Comparison of ENCODE assay signal across 20 cellular contexts in the genomic region with DNA sequence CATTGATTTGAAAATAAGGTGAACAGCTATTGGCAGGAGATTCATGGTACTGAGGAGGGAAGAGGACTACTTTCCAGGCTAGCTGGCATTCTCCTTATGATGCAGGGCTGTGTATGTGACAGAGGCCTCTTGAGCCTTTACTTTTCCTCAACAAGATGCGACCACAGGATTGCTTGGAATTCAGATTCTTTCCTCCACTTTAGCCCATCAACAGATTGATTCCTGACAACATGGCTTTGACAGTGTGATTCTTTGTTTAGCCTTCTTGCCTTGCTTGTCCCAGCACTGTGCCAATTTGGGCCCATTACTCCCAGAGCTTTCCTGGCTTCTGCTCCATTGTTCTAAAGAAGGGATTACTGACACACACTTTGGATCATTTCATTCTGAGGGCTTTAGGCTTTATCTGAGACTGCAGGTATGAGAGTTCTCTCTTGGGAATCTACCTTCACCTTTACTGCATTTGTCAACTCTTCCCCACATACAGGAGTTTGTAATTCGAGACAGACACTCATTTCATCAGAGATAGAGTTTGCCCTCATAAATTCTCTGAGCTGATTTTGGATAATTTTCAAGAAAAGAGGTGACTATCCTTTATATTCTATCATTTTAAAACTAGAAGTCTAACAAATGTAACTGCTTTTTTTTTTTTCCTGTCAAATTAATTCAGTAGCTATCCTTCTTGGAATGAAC.
A peak's percentile ranks its signal among the peaks of the same experiment; 100 is the strongest.
DNase-seq lines count a peak whose midpoint lies in the region; ATAC-seq and TF ChIP-seq lines count a peak whose summit lies in the region.
"Had no signal": no experiment of that assay in that cellular context is flagged by ENCODE, and none has a peak within 500 bp of the region (broad histone marks: within the 10 kb centered on the region; RNA-seq: fewer than 3 reads in every experiment).

No MANE protein-coding gene starts in this region.

- TF ChIP-seq CTCF in C4-2B (conservative IDR thresholded peaks at IDR 0.05) (no peak), colonic mucosa (IDR thresholded peaks at IDR 0.05) (no peak), uterus (IDR thresholded peaks at IDR 0.05) (no peak)

- H3K27ac ChIP-seq in C4-2B, result peak overlapping the region; percentile 39; the same call in 1 of the 2 replicates
- H3K27ac ChIP-seq in HUES48 (ENCODE audit: low read depth, low read length), result peak overlapping the region; percentile 46
- peak overlapping the region; percentile 50 for H3K27ac ChIP-seq in colonic mucosa
- H3K27ac ChIP-seq in uterus, result no peak overlapping the region
- H3K27ac ChIP-seq: sigmoid colon, vagina had no signal

- no peaks in the 10 kb centered on the region for H3K9me3 ChIP-seq in HUES48 (ENCODE audit: control insufficient read depth, insufficient read depth, low read length)
- H3K9me3 ChIP-seq in colonic mucosa, result no peaks in the 10 kb centered on the region
- H3K9me3 ChIP-seq in uterus, result no peaks in the 10 kb centered on the region
- H3K9me3 ChIP-seq: heart right ventricle, sigmoid colon, vagina had no signal

- H3K36me3 ChIP-seq in HUES48 (ENCODE audit: control insufficient read depth, insufficient read depth, low read length) (no peaks in the 10 kb centered on the region), colonic mucosa (no peaks in the 10 kb centered on the region), uterus (no peaks in the 10 kb centered on the region)
- H3K36me3 ChIP-seq: heart right ventricle, sigmoid colon, vagina had no signal

- H3K27me3 ChIP-seq in HUES48 (ENCODE audit: control insufficient read depth, insufficient read depth, low read length), result no peaks in the 10 kb centered on the region
- no peaks in the 10 kb centered on the region for H3K27me3 ChIP-seq in colonic mucosa
- H3K27me3 ChIP-seq in uterus, result no peaks in the 10 kb centered on the region
- H3K27me3 ChIP-seq: heart right ventricle, sigmoid colon, vagina had no signal

- intact Hi-C loops in colonic mucosa (cut with DNase I), result no loop called here
- intact Hi-C loops in uterus (cut with DNase I; ENCODE audit: low total_unique reads), result no loop called here

- H3K4me3 ChIP-seq in HUES48 (ENCODE audit: low read depth, low read length) (no peak overlapping the region), colonic mucosa (no peak overlapping the region), uterus (no peak overlapping the region)
- H3K4me3 ChIP-seq: heart right ventricle, K562, sigmoid colon, vagina had no signal

- ATAC-seq in HG03039 (IDR thresholded peaks at IDR 0.05; ENCODE audit: unreplicated experiment), result no peak
- ATAC-seq: heart right ventricle, K562, Panc1 had no signal

- H3K9ac ChIP-seq in HUES48 (ENCODE audit: low read depth, low read length), result no peak overlapping the region
- peak overlapping the region in 1 of 2 donors; percentile 7 for H3K9ac ChIP-seq in colonic mucosa (ENCODE audit: low read depth in 2 of 2, low read length in 2 of 2)

- DNase-seq in colonic mucosa, result no peak
- peak; percentile 75 for DNase-seq in myocyte (ENCODE audit: low read depth)
- DNase-seq in GDM1 (lab: John Stamatoyannopoulos, UW), result no peak
- DNase-seq in stimulated activated CD4-positive, alpha-beta T cell treated with anti-CD3 and anti-CD28 coated beads, Interleukin-1b, Interleukin-23, amount 100 ng/mL, for 48 hours, result no peak
- no peak for DNase-seq in uterus
- DNase-seq: ACHN; activated naive CD4-positive, alpha-beta T cell treated with anti-CD3 and anti-CD28 coated beads, Interleukin-2, amount 50 U/mL, for 16 hours; CD4-positive, alpha-beta T cell; heart right ventricle; NCI-H1092; NCI-H2107; NCI-H82; occipital lobe; sigmoid colon had no signal

- H3K4me1 ChIP-seq in HUES48 (ENCODE audit: control insufficient read depth, insufficient read depth, low read length) (no peaks in the 10 kb centered on the region; the same call in 1 of the 2 replicates), colonic mucosa (peaks cover 9% of the 10 kb centered on the region), uterus (no peaks in the 10 kb centered on the region)
- H3K4me1 ChIP-seq: vagina had no signal

- no peak for TF ChIP-seq POLR2A in uterus (IDR thresholded peaks at IDR 0.05)

Comparison
In these comparisons a context has a peak if more than half of its experiments do, and no peak if none do; other contexts are left out.
1. H3K27ac ChIP-seq: peak in C4-2B (single experiment), HUES48 (single experiment) and colonic mucosa (single experiment); none in uterus (0 of 2).